In the genomic region with DNA sequence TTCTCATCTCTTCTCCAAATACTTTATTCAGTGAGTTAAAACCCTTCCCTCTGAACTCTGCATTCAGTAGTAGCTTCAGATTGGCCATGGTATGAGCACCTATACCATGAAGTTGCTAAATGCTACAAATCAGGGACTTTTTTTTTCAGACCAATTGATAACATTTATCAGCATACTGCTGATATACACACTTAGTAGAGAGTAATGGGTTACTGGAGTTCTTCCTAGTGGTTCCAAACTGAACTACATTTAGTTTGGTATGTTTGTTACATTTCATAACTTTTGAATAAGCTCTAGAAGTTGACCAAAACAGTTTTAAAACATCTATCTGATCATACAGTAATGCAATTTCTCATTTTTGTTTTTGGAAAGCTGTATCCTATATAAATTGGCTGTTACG, we compare ENCODE assay signal across 15 cellular contexts.
DNase-seq lines count a peak whose midpoint lies in the region; ATAC-seq and TF ChIP-seq lines count a peak whose summit lies in the region.
"Had no signal": no experiment of that assay in that cellular context is flagged by ENCODE, and none has a peak within 500 bp of the region (broad histone marks: within the 10 kb centered on the region; RNA-seq: fewer than 3 reads in every experiment).

No MANE protein-coding gene starts in this region.

- intact Hi-C loops in Right ventricle myocardium superior (cut with DNase I), result no loop called here

- peaks cover 3% of the 10 kb centered on the region for H3K9me3 Mint-ChIP-seq in mesothelial cell of epicardium
- no peaks in the 10 kb centered on the region for H3K9me3 Mint-ChIP-seq in type B pancreatic cell
- H3K9me3 Mint-ChIP-seq: CD4-positive, alpha-beta T cell had no signal

- H3K27ac ChIP-seq in VCaP, result no peak overlapping the region
- H3K27ac ChIP-seq: GM23248 had no signal

- H3K27me3 Mint-ChIP-seq in mesothelial cell of epicardium (ENCODE audit: low read depth) (no peaks in the 10 kb centered on the region), type B pancreatic cell (no peaks in the 10 kb centered on the region)
- H3K27me3 Mint-ChIP-seq: B cell; CD4-positive, alpha-beta T cell had no signal

- H3K4me1 Mint-ChIP-seq in mesothelial cell of epicardium (no peaks in the 10 kb centered on the region), type B pancreatic cell (ENCODE audit: unreplicated experiment) (no peaks in the 10 kb centered on the region)
- H3K4me1 Mint-ChIP-seq: B cell had no signal

- H3K27ac Mint-ChIP-seq in mesothelial cell of epicardium (no peak overlapping the region), type B pancreatic cell (no peak overlapping the region)
- H3K27ac Mint-ChIP-seq: B cell; CD4-positive, alpha-beta T cell had no signal

- peak; percentile 19 for TF ChIP-seq CTCF in GM12873 (IDR thresholded peaks at IDR 0.05; ENCODE audit: insufficient read depth, low read depth, low read length, missing control alignments)
- 0 out of 2 replicates have a peak, but pooled peaks have one; percentile 12 for TF ChIP-seq CTCF in VCaP (conservative IDR thresholded peaks at IDR 0.05)
- TF ChIP-seq CTCF in mesothelial cell of epicardium (IDR thresholded peaks at IDR 0.05; ENCODE audit: unreplicated experiment), result peak; percentile 36
- TF ChIP-seq CTCF in type B pancreatic cell (conservative IDR thresholded peaks at IDR 0.05), result peak; percentile 56

- ATAC-seq in Right ventricle myocardium superior (ENCODE audit: poor library complexity), result no peak

- no peak for DNase-seq in mesothelial cell of epicardium (ENCODE audit: low spot score in 2 of 2, unreplicated experiment in 2 of 2)
- no peak for DNase-seq in type B pancreatic cell (ENCODE audit: extremely low spot score, unreplicated experiment)
- DNase-seq in Right ventricle myocardium superior, result no peak
- no peak for DNase-seq in KG1 (lab: John Stamatoyannopoulos, UW)
- DNase-seq in NCI-H1092 treated with DMSO at 0.1 percent for 48 hours (lab: John Stamatoyannopoulos, UW), result no peak
- DNase-seq: C1 segment of cervical spinal cord; Calu3; CD4-positive, alpha-beta T cell; DMS79; GM23248; H7; IMR-90 had no signal

- H3K36me3 Mint-ChIP-seq in mesothelial cell of epicardium, result no peaks in the 10 kb centered on the region
- no peaks in the 10 kb centered on the region for H3K36me3 Mint-ChIP-seq in type B pancreatic cell

- H3K4me3 Mint-ChIP-seq in mesothelial cell of epicardium (no peak overlapping the region), type B pancreatic cell (no peak overlapping the region)
- H3K4me3 Mint-ChIP-seq: B cell; CD4-positive, alpha-beta T cell had no signal
